1 cellular context compared by ENCODE assay signal in the genomic region with DNA sequence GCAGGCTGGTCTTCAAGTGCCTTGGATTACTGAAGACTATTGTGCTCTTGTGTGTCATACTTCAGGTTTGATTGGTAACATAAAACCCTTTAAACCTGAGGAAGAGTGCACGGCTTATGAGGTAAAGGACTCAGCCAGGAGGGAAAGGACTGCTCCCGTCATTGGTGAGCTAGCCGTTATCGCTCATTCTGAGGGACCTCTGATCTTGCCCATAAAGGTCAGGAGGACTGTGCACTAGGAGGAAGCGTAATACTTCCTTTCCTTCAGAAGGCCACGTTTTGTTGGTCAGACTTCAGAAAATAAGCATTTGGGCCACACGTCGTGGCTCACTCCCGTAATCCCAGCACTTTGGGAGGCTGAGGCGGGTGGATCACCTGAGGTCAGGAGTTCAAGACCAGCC.
A peak's percentile ranks its signal among the peaks of the same experiment; 100 is the strongest.
TF ChIP-seq lines count a peak whose summit lies in the region.

No MANE protein-coding gene starts in this region.

TF ChIP-seq in K562, 482 proteins besides CTCF, POLR2A, EP300 and RAD21:
- TF ChIP-seq MEF2A (IDR thresholded peaks at IDR 0.05; ENCODE audit: control insufficient read depth, low read depth, low read length) (no peak), CAMTA2 (CRISPR knock-in tag; conservative IDR thresholded peaks at IDR 0.05) (no peak)
- TF ChIP-seq, protein P1, sequence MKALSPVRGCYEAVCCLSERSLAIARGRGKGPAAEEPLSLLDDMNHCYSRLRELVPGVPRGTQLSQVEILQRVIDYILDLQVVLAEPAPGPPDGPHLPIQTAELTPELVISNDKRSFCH (CRISPR knock-in tag; IDR thresholded peaks at IDR 0.05): no peak
- TF ChIP-seq, protein P1 (tag; IDR thresholded peaks at IDR 0.05): 0 out of 2 replicates have a peak, but pooled peaks have one; percentile 34
TF ChIP-seq in K562: peak in this region for 1.
